ENCODE assay signal across 9 cellular contexts in the genomic region with DNA sequence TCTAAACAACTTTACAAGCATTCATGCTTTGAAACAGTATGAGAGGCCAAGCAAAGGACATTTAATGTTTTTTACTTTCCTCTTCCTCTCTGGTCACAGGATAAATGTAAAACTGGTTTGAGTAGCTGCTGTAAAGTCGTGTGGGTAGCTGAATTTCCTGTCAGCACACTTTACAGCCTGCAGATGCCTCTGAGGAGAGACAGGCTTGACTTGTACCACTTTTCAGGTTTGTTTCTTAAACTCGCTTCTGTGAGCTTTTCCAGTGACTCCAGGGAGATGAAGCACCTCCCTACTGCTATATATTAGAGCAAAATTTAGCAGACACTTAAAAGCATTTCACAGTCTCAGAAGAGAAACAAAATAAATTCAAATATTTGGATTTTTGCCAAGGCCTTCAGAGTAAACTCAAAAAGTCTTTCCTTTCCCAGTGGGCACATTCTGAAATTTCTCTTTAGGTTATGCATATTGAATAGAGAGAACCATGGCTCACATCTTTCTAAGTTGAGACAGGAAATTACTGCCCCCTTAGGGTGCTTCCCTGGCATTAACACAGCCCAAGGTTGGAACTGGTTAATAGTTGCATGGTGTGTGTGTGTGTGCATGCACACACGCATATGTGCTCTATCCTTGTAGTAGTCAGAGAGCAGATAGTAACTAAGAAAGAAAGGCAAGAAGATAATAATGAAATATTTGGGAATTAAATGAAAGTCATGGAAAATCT.
DNase-seq lines count a peak whose midpoint lies in the region; TF ChIP-seq lines count a peak whose summit lies in the region.
"Had no signal": no experiment of that assay in that cellular context is flagged by ENCODE, and none has a peak within 500 bp of the region (broad histone marks: within the 10 kb centered on the region; RNA-seq: fewer than 3 reads in every experiment).

No MANE protein-coding gene starts in this region.

- no peaks in the 10 kb centered on the region for H3K4me1 Mint-ChIP-seq in T-helper 2 cell treated with Interferon-gamma antibody and Interleukin-4, amounts not matched to agents 5 μg/mL and 100 μg/mL, for 36 hours (ENCODE audit: low read depth)

- TF ChIP-seq RAD21 in Ishikawa (IDR thresholded peaks at IDR 0.05; ENCODE audit: low read depth) = peak; percentile 35; the same call in 1 of the 2 replicates

- H3K4me3 ChIP-seq in colonic mucosa (no peak overlapping the region), prostate gland (no peak overlapping the region)

- DNase-seq in GM13977 (ENCODE audit: low spot score) (peak; percentile 10), colonic mucosa (peak; percentile 19), prostate gland (ENCODE audit: low spot score) (peak; percentile 7), NCI-H510A (lab: John Stamatoyannopoulos, UW) (no peak)
- DNase-seq in T-helper 2 cell treated with Interferon-gamma antibody and Interleukin-4, amounts not matched to agents 5 μg/mL and 100 μg/mL, for 36 hours (ENCODE audit: low spot score) = no peak
- DNase-seq in stimulated activated CD4-positive, alpha-beta T cell treated with anti-CD3 and anti-CD28 coated beads, Interleukin-4, amount 100 ng/mL, for 1 hour = no peak
- DNase-seq: NCI-H82; stimulated activated CD4-positive, alpha-beta T cell treated with anti-CD3 and anti-CD28 coated beads, Interleukin-15, amount 100 ng/mL, for 24 hours had no signal

- H3K4me3 Mint-ChIP-seq in T-helper 2 cell treated with Interferon-gamma antibody and Interleukin-4, amounts not matched to agents 5 μg/mL and 100 μg/mL, for 36 hours = no peak overlapping the region

- no peaks in the 10 kb centered on the region for H3K27me3 ChIP-seq in colonic mucosa
- no peaks in the 10 kb centered on the region for H3K27me3 ChIP-seq in prostate gland (replicated peaks; ENCODE audit: insufficient read depth)

- H3K27ac Mint-ChIP-seq in T-helper 2 cell treated with Interferon-gamma antibody and Interleukin-4, amounts not matched to agents 5 μg/mL and 100 μg/mL, for 36 hours = no peak overlapping the region

- H3K36me3 Mint-ChIP-seq in T-helper 2 cell treated with Interferon-gamma antibody and Interleukin-4, amounts not matched to agents 5 μg/mL and 100 μg/mL, for 36 hours (ENCODE audit: low read depth) = no peaks in the 10 kb centered on the region

- H3K9ac ChIP-seq in colonic mucosa (ENCODE audit: low read depth in 2 of 2, low read length in 2 of 2) = no peak overlapping the region

- no peaks in the 10 kb centered on the region for H3K4me1 ChIP-seq in colonic mucosa
- no peaks in the 10 kb centered on the region for H3K4me1 ChIP-seq in prostate gland (replicated peaks)

- H3K9me3 ChIP-seq in colonic mucosa = no peaks in the 10 kb centered on the region
- H3K9me3 ChIP-seq in prostate gland = no peaks in the 10 kb centered on the region

- no peaks in the 10 kb centered on the region for H3K27me3 Mint-ChIP-seq in T-helper 2 cell treated with Interferon-gamma antibody and Interleukin-4, amounts not matched to agents 5 μg/mL and 100 μg/mL, for 36 hours (ENCODE audit: low read depth)

- intact Hi-C loops in colonic mucosa (cut with DNase I) = no loop called here
- intact Hi-C loops in prostate gland (cut with DNase I) = no loop called here

- in situ Hi-C loops in GM13977 (cut with MboI; ENCODE audit: low pct_unique_long_range_greater_than_20kb, low sequenced_read_pairs, unreplicated experiment) = no loop called here

- TF ChIP-seq CTCF in GM13977 (IDR thresholded peaks at IDR 0.05; ENCODE audit: extremely low read depth, insufficient read depth, missing control alignments) (peak; percentile 27), colonic mucosa (IDR thresholded peaks at IDR 0.05) (peak; percentile 29), prostate gland (IDR thresholded peaks at IDR 0.05) (no peak)

- no peak for TF ChIP-seq EP300 in Ishikawa (IDR thresholded peaks at IDR 0.05; ENCODE audit: borderline replicate concordance)

- TF ChIP-seq POLR2A in prostate gland (IDR thresholded peaks at IDR 0.05) = no peak

- 28% methylated on average over 3 of the region's 3 CpGs for WGBS in prostate gland

- H3K27ac ChIP-seq in colonic mucosa (no peak overlapping the region), prostate gland (no peak overlapping the region)

- peaks cover 19% of the 10 kb centered on the region for H3K9me3 Mint-ChIP-seq in T-helper 2 cell treated with Interferon-gamma antibody and Interleukin-4, amounts not matched to agents 5 μg/mL and 100 μg/mL, for 36 hours

- H3K36me3 ChIP-seq in colonic mucosa = no peaks in the 10 kb centered on the region
- H3K36me3 ChIP-seq in prostate gland = no peaks in the 10 kb centered on the region

TF ChIP-seq in Ishikawa, 13 proteins besides CTCF, POLR2A, EP300 and RAD21:
- TF ChIP-seq YY1 (IDR thresholded peaks at IDR 0.05; ENCODE audit: low read depth) (no peak), TEAD4 (IDR thresholded peaks at IDR 0.05) (no peak), CEBPB (IDR thresholded peaks at IDR 0.05) (no peak), TAF1 (IDR thresholded peaks at IDR 0.05; ENCODE audit: low read depth) (no peak)
TF ChIP-seq in Ishikawa: peak in this region for 0.

Comparison
In these comparisons a context has a peak if more than half of its experiments do, and no peak if none do; other contexts are left out.
1. DNase-seq: peak in GM13977 (single experiment), colonic mucosa (single experiment) and prostate gland (single experiment); none in NCI-H510A (single experiment), T-helper 2 cell treated with Interferon-gamma antibody and Interleukin-4, amounts not matched to agents 5 μg/mL and 100 μg/mL, for 36 hours (single experiment) and stimulated activated CD4-positive, alpha-beta T cell treated with anti-CD3 and anti-CD28 coated beads, Interleukin-4, amount 100 ng/mL, for 1 hour (single experiment).
2. CTCF ChIP-seq: peak in GM13977 (single experiment) and colonic mucosa (single experiment); none in prostate gland (0 of 4).